ENCODE assay signal across 7 cellular contexts in genomic region chr2:112646791-112647720, GRCh38. TPM values are rescaled to one million over a fixed set of nuclear protein-coding genes. Genes with fewer than 3 reads are reported as not detected.
DNase-seq lines count a peak whose midpoint lies in the region; ATAC-seq and TF ChIP-seq lines count a peak whose summit lies in the region.

No MANE protein-coding gene starts in this region.

- no peak for TF ChIP-seq RAD21 in liver (IDR thresholded peaks at IDR 0.05)

- no peaks in the 10 kb centered on the region for H3K9me3 Mint-ChIP-seq in type B pancreatic cell

- 51% methylated on average over 21 of the region's 21 CpGs for WGBS in liver

- peak overlapping the region in 1 of 2 donors; percentile 36 for H3K27ac ChIP-seq in liver (ENCODE audit: low read depth in 1 of 2, low read length in 2 of 2)

- no peak for ATAC-seq in GM21360 (IDR thresholded peaks at IDR 0.05; ENCODE audit: unreplicated experiment)

- H3K4me1 Mint-ChIP-seq in type B pancreatic cell (ENCODE audit: unreplicated experiment): peaks cover 26% of the 10 kb centered on the region

- peak overlapping the region; percentile 94 for H3K9ac ChIP-seq in adipocyte (ENCODE audit: low read length)
- peak overlapping the region in 1 of 2 donors; percentile 81 for H3K9ac ChIP-seq in liver (ENCODE audit: low read depth in 1 of 2, low read length in 2 of 2)

- H3K27me3 ChIP-seq in MG63 (no peaks in the 10 kb centered on the region), adipocyte (replicated peaks; ENCODE audit: control insufficient read depth, insufficient read depth, low read length) (no peaks in the 10 kb centered on the region), liver (ENCODE audit: control insufficient read depth in 4 of 4, insufficient read depth in 4 of 4, low read length in 3 of 4) (no peaks in the 10 kb centered on the region)

- peaks cover 42% of the 10 kb centered on the region for H3K36me3 Mint-ChIP-seq in type B pancreatic cell

- H3K4me3 Mint-ChIP-seq in type B pancreatic cell: peak overlapping the region; percentile 94

- H3K4me3 ChIP-seq in MG63 (peak overlapping the region; percentile 92), adipocyte (ENCODE audit: low read length) (peak overlapping the region; percentile 96), liver (ENCODE audit: low read depth in 1 of 3, low read length in 3 of 3) (peak overlapping the region; percentile 70 to 95 (median 90))

- H3K27ac Mint-ChIP-seq in type B pancreatic cell: peak overlapping the region; percentile 88

- no peak for TF ChIP-seq CTCF in liver (IDR thresholded peaks at IDR 0.05; ENCODE audit: low read depth, low read length, missing input control)
- TF ChIP-seq CTCF in type B pancreatic cell (conservative IDR thresholded peaks at IDR 0.05): no peak

- H3K4me1 ChIP-seq in adipocyte (ENCODE audit: control insufficient read depth, insufficient read depth, low read length) (peaks cover 40% of the 10 kb centered on the region), liver (ENCODE audit: control insufficient read depth in 4 of 4, insufficient read depth in 4 of 4, low read length in 3 of 4) (peaks cover 13 to 61% (median 43%) of the 10 kb centered on the region in 4 donors)

- DNase-seq in GF-D8 (lab: John Stamatoyannopoulos, UW) (peak; percentile 8), MG63 (no peak), adipocyte (ENCODE audit: low read depth) (peak; percentile 57), type B pancreatic cell (ENCODE audit: extremely low spot score, unreplicated experiment) (no peak), mucosa of gallbladder (ENCODE audit: low spot score) (no peak)

- peaks cover 51% of the 10 kb centered on the region for H3K36me3 ChIP-seq in MG63
- peaks cover 42% of the 10 kb centered on the region for H3K36me3 ChIP-seq in adipocyte (ENCODE audit: control insufficient read depth, insufficient read depth, low read length, severe bottlenecking)
- H3K36me3 ChIP-seq in liver (ENCODE audit: control insufficient read depth in 4 of 4, insufficient read depth in 3 of 4, low read depth in 1 of 4, low read length in 3 of 4): peaks cover 3 to 30% (median 22%) of the 10 kb centered on the region in 4 donors

- peaks cover 16% of the 10 kb centered on the region for H3K27me3 Mint-ChIP-seq in type B pancreatic cell

- H3K9me3 ChIP-seq in MG63 (no peaks in the 10 kb centered on the region), adipocyte (ENCODE audit: control insufficient read depth, low read length) (no peaks in the 10 kb centered on the region), liver (ENCODE audit: control insufficient read depth in 4 of 4, low read length in 3 of 4) (no peaks in the 10 kb centered on the region)

TF ChIP-seq in liver, 16 proteins besides CTCF, POLR2A, EP300 and RAD21:
- TF ChIP-seq FOXA2 (IDR thresholded peaks at IDR 0.05) (no peak), YY1 (IDR thresholded peaks at IDR 0.05) (peak; percentile 39)

RNA-seq across cellular contexts. Expression of gene SLC20A1, which starts 1.3 kb away (rescaled TPM):
- total RNA-seq in MG63 (2014; rRNA removed; shearing (Covaris generic); ENCODE audit: low replicate concordance): 117 and 129 TPM in 2 replicates
- total RNA-seq in liver: 10 to 100 TPM; 23.3 to 56.9 TPM
- polyA plus RNA-seq in liver: 10 to 100 TPM; 15.3 to 16.7 TPM
- total RNA-seq in type B pancreatic cell (ENCODE audit: low replicate concordance): 50.3 and 63.9 TPM in 2 replicates
- 30.8 TPM for total RNA-seq in mucosa of gallbladder

Comparison
In these comparisons a context has a peak if more than half of its experiments do, and no peak if none do; other contexts are left out.
1. DNase-seq: peak in GF-D8 (single experiment) and adipocyte (single experiment); none in MG63 (single experiment), type B pancreatic cell (single experiment) and mucosa of gallbladder (single experiment).
2. Peak in every context shown above with its lines, with median percentiles within 50 percentile points of each other: H3K4me3 ChIP-seq.